Comparison of ENCODE assay signal across 2 cellular contexts in genomic region chr17:49067163-49067562, GRCh38.
TF ChIP-seq lines count a peak whose summit lies in the region.

No MANE protein-coding gene starts in this region.

TF ChIP-seq in GM23338, 12 proteins besides CTCF, POLR2A, EP300 and RAD21:
- TF ChIP-seq EZH2phosphoT487 (IDR thresholded peaks at IDR 0.05; ENCODE audit: unreplicated experiment) (no peak), ZNF462 (CRISPR knock-in tag; IDR thresholded peaks at IDR 0.05) (no peak), POLR2AphosphoS5 (IDR thresholded peaks at IDR 0.05; ENCODE audit: low read depth) (no peak), CREB1 (CRISPR knock-in tag; IDR thresholded peaks at IDR 0.05; ENCODE audit: low read depth) (no peak), EZH2 (IDR thresholded peaks at IDR 0.05; ENCODE audit: low read depth, unreplicated experiment) (no peak), STAT1 (IDR thresholded peaks at IDR 0.05; ENCODE audit: unreplicated experiment) (no peak)

TF ChIP-seq in K562, 482 proteins besides CTCF, POLR2A, EP300 and RAD21:
- TF ChIP-seq PKNOX1 (IDR thresholded peaks at IDR 0.05) = peak; percentile 87
- TF ChIP-seq CBX2 (IDR thresholded peaks at IDR 0.05; ENCODE audit: insufficient read depth, low read length, poor library complexity, severe bottlenecking) = no peak
